ENCODE assay signal across 1 cellular context in genomic region chr4:53647547-53647946, GRCh38.
TF ChIP-seq lines count a peak whose summit lies in the region.

No MANE protein-coding gene starts in this region.

TF ChIP-seq in GM12878, 131 proteins besides CTCF, POLR2A, EP300 and RAD21 (continued from another document):
- TF ChIP-seq ESRRA (IDR thresholded peaks at IDR 0.05; ENCODE audit: low read length) = no peak
